In genomic region chr4:159719531-159719930, GRCh38 we compare ENCODE assay signal across 18 cellular contexts.
"Had no signal": no experiment of that assay in that cellular context is flagged by ENCODE, and none has a peak within 500 bp of the region (broad histone marks: within the 10 kb centered on the region; RNA-seq: fewer than 3 reads in every experiment).

No MANE protein-coding gene starts in this region.

- H3K9me3 ChIP-seq: SK-N-SH had no signal

- H3K4me2 ChIP-seq: SK-N-SH had no signal

- DNase-seq: KBM-7, MV-4-11, NCI-H1048, NCI-H1105, NCI-H1417, NCI-H1436 treated with DMSO at 0.1 percent for 48 hours, NCI-H1694, NCI-H187 treated with DMSO at 0.1 percent for 48 hours, NCI-H2081, NCI-H2107, NCI-H2227 treated with DMSO at 0.1 percent for 48 hours, NCI-H524, NCI-H69, NCI-H774, Right ventricle myocardium superior, RPMI8226, SIG-M5, SK-N-SH had no signal
